Comparison of ENCODE assay signal across 23 cellular contexts in the genomic region with DNA sequence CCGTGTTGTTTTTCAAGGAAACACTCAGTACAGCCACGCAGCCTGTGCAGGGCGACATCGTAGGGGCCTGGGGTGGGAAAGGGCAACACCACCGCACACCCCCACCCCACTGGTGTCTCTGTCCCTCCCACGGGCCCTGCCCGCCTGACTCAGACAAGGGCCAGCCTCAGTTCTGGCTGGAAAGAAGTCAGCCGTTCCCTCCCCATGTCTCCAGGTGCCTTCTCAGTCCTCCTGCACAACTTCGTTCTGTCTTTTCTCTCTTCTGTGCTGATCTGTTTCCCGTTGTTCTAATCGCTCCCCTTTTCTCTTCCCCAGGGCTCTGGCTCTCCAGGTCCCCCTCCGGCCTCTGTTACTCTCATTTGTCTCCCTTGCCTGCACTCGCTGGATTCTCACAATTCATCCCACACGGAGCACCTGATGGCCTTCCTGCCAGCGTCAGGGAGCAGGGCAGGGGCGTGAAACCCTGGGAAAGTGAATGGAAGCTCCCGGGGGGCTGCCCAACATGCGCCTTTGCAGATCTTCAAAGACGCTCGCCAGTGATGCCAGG.
DNase-seq lines count a peak whose midpoint lies in the region; ATAC-seq and TF ChIP-seq lines count a peak whose summit lies in the region.
"Had no signal": no experiment of that assay in that cellular context is flagged by ENCODE, and none has a peak within 500 bp of the region (broad histone marks: within the 10 kb centered on the region; RNA-seq: fewer than 3 reads in every experiment).

No MANE protein-coding gene starts in this region.

- DNase-seq in SK-N-SH (peak; percentile 20), mesenteric fat pad (ENCODE audit: low spot score) (peak; percentile 68), stomach (peak; percentile 8), BE2C (no peak), NCI-H510A (lab: John Stamatoyannopoulos, UW) (no peak)
- DNase-seq in activated CD8-positive, alpha-beta memory T cell treated with anti-CD3 and anti-CD28 coated beads, Interleukin-2, amount 50 U/mL, for 48 hours, result peak; percentile 40
- DNase-seq in natural killer cell treated with Interleukin-12 subunit alpha and Interleukin-12 subunit beta and Interleukin-15 and Interleukin-18, amount 100 ng/mL, for 72 hours (ENCODE audit: low spot score), result no peak
- DNase-seq: activated CD4-positive, alpha-beta T cell treated with anti-CD3 and anti-CD28 coated beads, Interleukin-2, amount 50 U/mL, for 1 hour; activated naive CD4-positive, alpha-beta T cell; activated T-cell treated with anti-CD3 and anti-CD28 coated beads, Interleukin-2, amount 50 U/mL, for 1 hour; hypothalamus; NCI-H1092 treated with DMSO at 0.1 percent for 48 hours; NCI-H187 treated with DMSO at 0.1 percent for 48 hours; NCI-H226; NCI-H774; RPMI8226; stimulated activated naive B cell treated with anti-CD40 and anti-IgM and Interleukin-4, amounts not matched to agents 10 μg/mL and 1 μg/mL and 100 μg/mL, for 72 hours had no signal

- no peaks in the 10 kb centered on the region for H4K20me1 ChIP-seq in SK-N-SH (ENCODE audit: insufficient read depth)

- no peak for TF ChIP-seq RAD21 in SK-N-SH (IDR thresholded peaks at IDR 0.05; ENCODE audit: low read length)

- WGBS in SK-N-SH (ENCODE audit: low lambda C conversion rate), result 52% methylated on average over 20 of the region's 20 CpGs
- WGBS in stomach, 5 donors, result 68 to 79% (median 72%) methylated on average over 20 of the region's 20 CpGs

- H3K36me3 ChIP-seq in SK-N-SH (replicated peaks in 1 of 2; ENCODE audit: control insufficient read depth in 1 of 2, insufficient read depth in 2 of 2, low read length in 1 of 2) (no peaks in the 10 kb centered on the region), stomach (no peaks in the 10 kb centered on the region), BE2C (no peaks in the 10 kb centered on the region)
- H3K36me3 ChIP-seq: neutrophil, thoracic aorta had no signal

- no peak overlapping the region for H3K27ac ChIP-seq in SK-N-SH (ENCODE audit: low read depth in 2 of 2, low read length in 1 of 2)
- H3K27ac ChIP-seq in stomach, result no peak overlapping the region
- H3K27ac ChIP-seq: 22Rv1, neutrophil, skin epidermis, thoracic aorta had no signal

- no peak overlapping the region for H3K9ac ChIP-seq in SK-N-SH

- H3K9me3 ChIP-seq in SK-N-SH (no peaks in the 10 kb centered on the region), stomach (no peaks in the 10 kb centered on the region), BE2C (no peaks in the 10 kb centered on the region)
- H3K9me3 ChIP-seq: neutrophil, thoracic aorta had no signal

- no peak overlapping the region for H3K4me2 ChIP-seq in SK-N-SH

- H3K27me3 ChIP-seq in SK-N-SH (ENCODE audit: insufficient read depth) (no peaks in the 10 kb centered on the region), stomach (peaks cover 0 to 24% (median 0%) of the 10 kb centered on the region in 3 donors), BE2C (no peaks in the 10 kb centered on the region)

- no peaks in the 10 kb centered on the region for H3K36me3 Mint-ChIP-seq in natural killer cell treated with Interleukin-12 subunit alpha and Interleukin-12 subunit beta and Interleukin-15 and Interleukin-18, amount 100 ng/mL, for 72 hours
- H3K36me3 Mint-ChIP-seq: CD8-positive, alpha-beta T cell; stimulated activated naive B cell treated with anti-CD40 and anti-IgM and Interleukin-4, amounts not matched to agents 10 μg/mL and 1 μg/mL and 100 μg/mL, for 72 hours had no signal

- no peaks in the 10 kb centered on the region for H3K79me2 ChIP-seq in SK-N-SH (ENCODE audit: insufficient read depth)

- no peak for TF ChIP-seq CTCF in SK-N-SH (IDR thresholded peaks at IDR 0.05)
- no peak for TF ChIP-seq CTCF in stomach (IDR thresholded peaks at IDR 0.05)
- no peak for TF ChIP-seq CTCF in BE2C (IDR thresholded peaks at IDR 0.05; ENCODE audit: low read depth, low read length)

- H3K9me3 Mint-ChIP-seq in natural killer cell treated with Interleukin-12 subunit alpha and Interleukin-12 subunit beta and Interleukin-15 and Interleukin-18, amount 100 ng/mL, for 72 hours, result no peaks in the 10 kb centered on the region
- H3K9me3 Mint-ChIP-seq: CD8-positive, alpha-beta T cell; stimulated activated naive B cell treated with anti-CD40 and anti-IgM and Interleukin-4, amounts not matched to agents 10 μg/mL and 1 μg/mL and 100 μg/mL, for 72 hours had no signal

- TF ChIP-seq EP300 in SK-N-SH (IDR thresholded peaks at IDR 0.05; ENCODE audit: borderline replicate concordance in 1 of 2, low read depth in 1 of 2, low read length in 1 of 2) (no peak), stomach (IDR thresholded peaks at IDR 0.05) (no peak)

- no peak for TF ChIP-seq POLR2A in stomach (IDR thresholded peaks at IDR 0.05)

- no peak for ATAC-seq in SK-N-SH treated with all-trans-retinoic acid at 6 μM for 48 hours
- ATAC-seq in natural killer cell treated with Interleukin-12 subunit alpha and Interleukin-12 subunit beta and Interleukin-15 and Interleukin-18, amount 100 ng/mL, for 72 hours, result no peak
- ATAC-seq: CD8-positive, alpha-beta T cell; stimulated activated naive B cell treated with anti-CD40 and anti-IgM and Interleukin-4, amounts not matched to agents 10 μg/mL and 1 μg/mL and 100 μg/mL, for 72 hours had no signal

- peaks cover 5 to 10% of the 10 kb centered on the region in 2 donors for H3K27me3 Mint-ChIP-seq in natural killer cell treated with Interleukin-12 subunit alpha and Interleukin-12 subunit beta and Interleukin-15 and Interleukin-18, amount 100 ng/mL, for 72 hours

- peaks cover 0 to 27% of the 10 kb centered on the region in 2 experiments; a peak in 2 of 4 replicates for H3K4me1 ChIP-seq in SK-N-SH (ENCODE audit: control insufficient read depth in 1 of 2, insufficient read depth in 2 of 2, low read depth in 1 of 2, low read length in 1 of 2)
- H3K4me1 ChIP-seq in stomach, result peaks cover 0 to 3% (median 0%) of the 10 kb centered on the region in 4 donors
- H3K4me1 ChIP-seq in BE2C, result peaks cover 8% of the 10 kb centered on the region

- intact Hi-C loops in stomach (cut with DNase I; ENCODE audit: low total_unique reads), result no loop called here

- POLR2A ChIA-PET in SK-N-SH (lab: Yijun Ruan, JAX), result no interaction called here

- no peaks in the 10 kb centered on the region for H3F3A ChIP-seq in SK-N-SH (replicated peaks; ENCODE audit: insufficient read depth)

- H3K4me3 Mint-ChIP-seq in natural killer cell treated with Interleukin-12 subunit alpha and Interleukin-12 subunit beta and Interleukin-15 and Interleukin-18, amount 100 ng/mL, for 72 hours, result no peak overlapping the region
- H3K4me3 Mint-ChIP-seq: CD8-positive, alpha-beta T cell; stimulated activated naive B cell treated with anti-CD40 and anti-IgM and Interleukin-4, amounts not matched to agents 10 μg/mL and 1 μg/mL and 100 μg/mL, for 72 hours had no signal

- H3K4me3 ChIP-seq in SK-N-SH (ENCODE audit: low read depth in 2 of 2, low read length in 1 of 2) (no peak overlapping the region), stomach (no peak overlapping the region), BE2C (ENCODE audit: low read depth, low read length) (no peak overlapping the region)
- H3K4me3 ChIP-seq: skin epidermis, thoracic aorta had no signal

- H3K27ac Mint-ChIP-seq in natural killer cell treated with Interleukin-12 subunit alpha and Interleukin-12 subunit beta and Interleukin-15 and Interleukin-18, amount 100 ng/mL, for 72 hours, result no peak overlapping the region
- H3K27ac Mint-ChIP-seq: CD8-positive, alpha-beta T cell; stimulated activated naive B cell treated with anti-CD40 and anti-IgM and Interleukin-4, amounts not matched to agents 10 μg/mL and 1 μg/mL and 100 μg/mL, for 72 hours had no signal

- no peaks in the 10 kb centered on the region for H3K9me2 ChIP-seq in SK-N-SH

- H2AFZ ChIP-seq in SK-N-SH (ENCODE audit: low read depth), result no peak overlapping the region

- CTCF ChIA-PET in SK-N-SH (lab: Yijun Ruan, JAX), result interaction anchor here (1.1 kb wide), 1 partner anchor 140 kb away, joined by 4 read pairs; no protein-coding TSS in a partner anchor

- H3K4me1 Mint-ChIP-seq in natural killer cell treated with Interleukin-12 subunit alpha and Interleukin-12 subunit beta and Interleukin-15 and Interleukin-18, amount 100 ng/mL, for 72 hours (ENCODE audit: low read depth in 2 of 2), result peaks cover 5 to 12% of the 10 kb centered on the region in 2 donors
- H3K4me1 Mint-ChIP-seq: stimulated activated naive B cell treated with anti-CD40 and anti-IgM and Interleukin-4, amounts not matched to agents 10 μg/mL and 1 μg/mL and 100 μg/mL, for 72 hours had no signal

TF ChIP-seq in SK-N-SH, 30 proteins besides CTCF, POLR2A, EP300 and RAD21 (continues in another document):
- no peak for TF ChIP-seq FOSL2 (IDR thresholded peaks at IDR 0.05; ENCODE audit: borderline replicate concordance, low read depth)
- TF ChIP-seq SMC3 (IDR thresholded peaks at IDR 0.05; ENCODE audit: low read depth, low read length), result no peak
- no peak for TF ChIP-seq JUND (IDR thresholded peaks at IDR 0.05)
- TF ChIP-seq, protein P1, sequence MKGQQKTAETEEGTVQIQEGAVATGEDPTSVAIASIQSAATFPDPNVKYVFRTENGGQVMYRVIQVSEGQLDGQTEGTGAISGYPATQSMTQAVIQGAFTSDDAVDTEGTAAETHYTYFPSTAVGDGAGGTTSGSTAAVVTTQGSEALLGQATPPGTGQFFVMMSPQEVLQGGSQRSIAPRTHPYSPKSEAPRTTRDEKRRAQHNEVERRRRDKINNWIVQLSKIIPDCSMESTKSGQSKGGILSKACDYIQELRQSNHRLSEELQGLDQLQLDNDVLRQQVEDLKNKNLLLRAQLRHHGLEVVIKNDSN (IDR thresholded peaks at IDR 0.05; ENCODE audit: borderline replicate concordance, low read depth), result no peak
- TF ChIP-seq TEAD4 (IDR thresholded peaks at IDR 0.05; ENCODE audit: borderline replicate concordance, insufficient read depth), result no peak
- TF ChIP-seq NRF1 (IDR thresholded peaks at IDR 0.05; ENCODE audit: low read depth, low read length), result no peak

TF ChIP-seq in SK-N-SH treated with all-trans-retinoic acid at 6 μM for 48 hours, 23 proteins besides CTCF, POLR2A, EP300 and RAD21 (continues in another document):
- TF ChIP-seq GLIS3 (CRISPR knock-in tag; IDR thresholded peaks at IDR 0.05), result no peak

Comparison
In these comparisons a context has a peak if more than half of its experiments do, and no peak if none do; other contexts are left out.
1. DNase-seq: peak in SK-N-SH (single experiment), activated CD8-positive, alpha-beta memory T cell treated with anti-CD3 and anti-CD28 coated beads, Interleukin-2, amount 50 U/mL, for 48 hours (single experiment), mesenteric fat pad (single experiment) and stomach (single experiment); none in BE2C (single experiment), NCI-H510A (single experiment) and natural killer cell treated with Interleukin-12 subunit alpha and Interleukin-12 subunit beta and Interleukin-15 and Interleukin-18, amount 100 ng/mL, for 72 hours (single experiment).